Comparison of ENCODE assay signal across 22 cellular contexts in genomic region chr9:131365546-131365945, GRCh38. TPM values are rescaled to one million over a fixed set of nuclear protein-coding genes. Genes with fewer than 3 reads are reported as not detected.
DNase-seq lines count a peak whose midpoint lies in the region; ATAC-seq and TF ChIP-seq lines count a peak whose summit lies in the region.
"Had no signal": no experiment of that assay in that cellular context is flagged by ENCODE, and none has a peak within 500 bp of the region (broad histone marks: within the 10 kb centered on the region; RNA-seq: fewer than 3 reads in every experiment).

No MANE protein-coding gene starts in this region.

- no peaks in the 10 kb centered on the region for H3K9me3 ChIP-seq in PC-3 (ENCODE audit: low read length)
- H3K9me3 ChIP-seq: A549; BE2C; BLaER1 treated with 17β-estradiol and CSF1 and Interleukin-3, amounts not matched to agents 10 nM and 100 nM had no signal

- no peaks in the 10 kb centered on the region for H3K9me3 Mint-ChIP-seq in activated naive CD8-positive, alpha-beta T cell (ENCODE audit: low read depth)
- no peaks in the 10 kb centered on the region for H3K9me3 Mint-ChIP-seq in activated naive CD8-positive, alpha-beta T cell treated with anti-CD3 and anti-CD28 coated beads for 36 hours
- H3K9me3 Mint-ChIP-seq in dendritic cell treated with granulocyte-macrophage colony-stimulating factor and Interleukin-4, amounts not matched to agents 40 ng/mL and 50 ng/mL, for 4 days = no peaks in the 10 kb centered on the region
- no peaks in the 10 kb centered on the region for H3K9me3 Mint-ChIP-seq in mesothelial cell of epicardium
- H3K9me3 Mint-ChIP-seq: CD14-positive monocyte; CD4-positive, alpha-beta T cell; CD8-positive, alpha-beta memory T cell; H9 had no signal

- no peak for TF ChIP-seq CTCF in mesothelial cell of epicardium (IDR thresholded peaks at IDR 0.05; ENCODE audit: unreplicated experiment)
- TF ChIP-seq CTCF in PC-3 (conservative IDR thresholded peaks at IDR 0.05; ENCODE audit: low read depth, low read length) = no peak
- no peak for TF ChIP-seq CTCF in GM13977 (IDR thresholded peaks at IDR 0.05; ENCODE audit: extremely low read depth, insufficient read depth, missing control alignments)

- no peak overlapping the region for H3K4me3 ChIP-seq in PC-3 (ENCODE audit: low read length)
- H3K4me3 ChIP-seq: A549; BLaER1 treated with 17β-estradiol and CSF1 and Interleukin-3, amounts not matched to agents 10 nM and 100 nM; GM23248 had no signal

- H3K4me1 Mint-ChIP-seq in activated naive CD8-positive, alpha-beta T cell (ENCODE audit: low read depth) = peaks cover 20% of the 10 kb centered on the region
- peaks cover 25% of the 10 kb centered on the region for H3K4me1 Mint-ChIP-seq in activated naive CD8-positive, alpha-beta T cell treated with anti-CD3 and anti-CD28 coated beads for 36 hours
- H3K4me1 Mint-ChIP-seq in dendritic cell treated with granulocyte-macrophage colony-stimulating factor and Interleukin-4, amounts not matched to agents 40 ng/mL and 50 ng/mL, for 4 days (ENCODE audit: low read depth) = peaks cover 11% of the 10 kb centered on the region
- H3K4me1 Mint-ChIP-seq in mesothelial cell of epicardium = peaks cover 22% of the 10 kb centered on the region

- no peaks in the 10 kb centered on the region for H3K36me3 Mint-ChIP-seq in activated naive CD8-positive, alpha-beta T cell
- H3K36me3 Mint-ChIP-seq in activated naive CD8-positive, alpha-beta T cell treated with anti-CD3 and anti-CD28 coated beads for 36 hours = no peaks in the 10 kb centered on the region
- no peaks in the 10 kb centered on the region for H3K36me3 Mint-ChIP-seq in dendritic cell treated with granulocyte-macrophage colony-stimulating factor and Interleukin-4, amounts not matched to agents 40 ng/mL and 50 ng/mL, for 4 days (ENCODE audit: low read depth)
- H3K36me3 Mint-ChIP-seq in mesothelial cell of epicardium = no peaks in the 10 kb centered on the region
- H3K36me3 Mint-ChIP-seq: CD14-positive monocyte; CD8-positive, alpha-beta memory T cell had no signal

- H3K79me2 ChIP-seq in PC-3 (ENCODE audit: low read length) = no peaks in the 10 kb centered on the region

- H3K27me3 Mint-ChIP-seq in activated naive CD8-positive, alpha-beta T cell = no peaks in the 10 kb centered on the region
- H3K27me3 Mint-ChIP-seq in activated naive CD8-positive, alpha-beta T cell treated with anti-CD3 and anti-CD28 coated beads for 36 hours = no peaks in the 10 kb centered on the region
- H3K27me3 Mint-ChIP-seq in dendritic cell treated with granulocyte-macrophage colony-stimulating factor and Interleukin-4, amounts not matched to agents 40 ng/mL and 50 ng/mL, for 4 days = no peaks in the 10 kb centered on the region
- no peaks in the 10 kb centered on the region for H3K27me3 Mint-ChIP-seq in mesothelial cell of epicardium (ENCODE audit: low read depth)
- H3K27me3 Mint-ChIP-seq: CD4-positive, alpha-beta T cell had no signal

- peak overlapping the region; percentile 12 for H3K27ac Mint-ChIP-seq in activated naive CD8-positive, alpha-beta T cell
- H3K27ac Mint-ChIP-seq in activated naive CD8-positive, alpha-beta T cell treated with anti-CD3 and anti-CD28 coated beads for 36 hours = no peak overlapping the region
- peak overlapping the region; percentile 16 for H3K27ac Mint-ChIP-seq in dendritic cell treated with granulocyte-macrophage colony-stimulating factor and Interleukin-4, amounts not matched to agents 40 ng/mL and 50 ng/mL, for 4 days
- peak overlapping the region; percentile 36 for H3K27ac Mint-ChIP-seq in mesothelial cell of epicardium
- H3K27ac Mint-ChIP-seq: CD4-positive, alpha-beta T cell; CD8-positive, alpha-beta memory T cell had no signal

- no peak overlapping the region for H3K4me3 Mint-ChIP-seq in activated naive CD8-positive, alpha-beta T cell
- H3K4me3 Mint-ChIP-seq in activated naive CD8-positive, alpha-beta T cell treated with anti-CD3 and anti-CD28 coated beads for 36 hours = no peak overlapping the region
- H3K4me3 Mint-ChIP-seq in dendritic cell treated with granulocyte-macrophage colony-stimulating factor and Interleukin-4, amounts not matched to agents 40 ng/mL and 50 ng/mL, for 4 days = no peak overlapping the region
- H3K4me3 Mint-ChIP-seq in mesothelial cell of epicardium = no peak overlapping the region
- H3K4me3 Mint-ChIP-seq: CD14-positive monocyte; CD4-positive, alpha-beta T cell; CD8-positive, alpha-beta memory T cell; H9 had no signal

- H3K4me2 ChIP-seq in PC-3 (ENCODE audit: low read length) = no peak overlapping the region
- H3K4me2 ChIP-seq: A549; BLaER1 treated with 17β-estradiol and CSF1 and Interleukin-3, amounts not matched to agents 10 nM and 100 nM had no signal

- BruUV-seq in PC-3 (replicated peaks; lab: Mats Ljungman, UMichigan) = no TSS peak

- intact Hi-C loops in dendritic cell treated with granulocyte-macrophage colony-stimulating factor and Interleukin-4, amounts not matched to agents 40 ng/mL and 50 ng/mL, for 4 days (cut with micrococcal nuclease) = no loop called here
- intact Hi-C loops in PC-3 (cut with micrococcal nuclease) = no loop called here

- CTCF ChIA-PET in PC-3 (lab: Charles Lee) = no interaction called here

- in situ Hi-C loops in GM13977 (cut with MboI; ENCODE audit: low pct_unique_long_range_greater_than_20kb, low sequenced_read_pairs, unreplicated experiment) = loop anchor here (10.0 kb wide), 1 partner anchor 379 kb away; the partner anchor contains the start of gene RAPGEF1

- H3K27ac ChIP-seq in PC-3 (ENCODE audit: low read length) = no peak overlapping the region
- H3K27ac ChIP-seq: BLaER1 treated with 17β-estradiol and CSF1 and Interleukin-3, amounts not matched to agents 10 nM and 100 nM; GM23248 had no signal

- ATAC-seq in PC-3 = no peak
- ATAC-seq: A549, HCT116 had no signal

- POLR2A ChIA-PET in PC-3 (lab: Charles Lee; ENCODE audit: unreplicated experiment) = no interaction called here

- H3K27me3 ChIP-seq in PC-3 (ENCODE audit: low read length) = no peaks in the 10 kb centered on the region
- H3K27me3 ChIP-seq: BE2C; BLaER1 treated with 17β-estradiol and CSF1 and Interleukin-3, amounts not matched to agents 10 nM and 100 nM had no signal

- H3K9ac ChIP-seq in PC-3 (ENCODE audit: low read length) = no peak overlapping the region
- H3K9ac ChIP-seq: BLaER1 treated with 17β-estradiol and CSF1 and Interleukin-3, amounts not matched to agents 10 nM and 100 nM; GM23248 had no signal

- H3K9me2 ChIP-seq in PC-3 (replicated peaks; ENCODE audit: low read length) = no peaks in the 10 kb centered on the region

- H3K36me3 ChIP-seq in PC-3 (ENCODE audit: low read depth, low read length) = no peaks in the 10 kb centered on the region
- H3K36me3 ChIP-seq: BE2C; BLaER1 treated with 17β-estradiol and CSF1 and Interleukin-3, amounts not matched to agents 10 nM and 100 nM had no signal

- H2AFZ ChIP-seq in PC-3 (ENCODE audit: low read length) = no peak overlapping the region
- H2AFZ ChIP-seq: GM23248 had no signal

- no peaks in the 10 kb centered on the region for H3K4me1 ChIP-seq in PC-3 (ENCODE audit: insufficient read depth, low read length)

- no peaks in the 10 kb centered on the region for H4K20me1 ChIP-seq in PC-3 (ENCODE audit: low read length)
- H4K20me1 ChIP-seq: BLaER1 treated with 17β-estradiol and CSF1 and Interleukin-3, amounts not matched to agents 10 nM and 100 nM had no signal

- DNase-seq in activated naive CD8-positive, alpha-beta T cell treated with anti-CD3 and anti-CD28 coated beads for 36 hours = no peak
- no peak for DNase-seq in mesothelial cell of epicardium (ENCODE audit: low spot score in 2 of 2, unreplicated experiment in 2 of 2)
- no peak for DNase-seq in PC-3
- no peak for DNase-seq in DMS153 treated with DMSO at 0.1 percent for 48 hours (lab: John Stamatoyannopoulos, UW; ENCODE audit: unreplicated experiment)
- DNase-seq in GM13977 (ENCODE audit: low spot score) = no peak
- DNase-seq: 8988T; ACHN; AML-193; BE2C; Calu3; CD4-positive, alpha-beta T cell; CD8-positive, alpha-beta memory T cell; COR-L47; DND-41; GM23248; H9 had no signal

- no peaks in the 10 kb centered on the region for H3F3A ChIP-seq in PC-3 (ENCODE audit: low read length, unreplicated experiment)

RNA-seq across cellular contexts. Expression of gene PRRC2B, which starts 28.3 kb away (rescaled TPM):
- total RNA-seq in activated naive CD8-positive, alpha-beta T cell treated with anti-CD3 and anti-CD28 coated beads for 36 hours = 100 to 1,000 TPM; 128 to 135 TPM
- total RNA-seq in mesothelial cell of epicardium = 495 to 505 TPM (median 497 TPM) in 3 replicates
- total RNA-seq in PC-3 (2014; rRNA removed) = 46.9 and 64.7 TPM in 2 replicates
